Comparison of ENCODE assay signal across 1 cellular context in genomic region chr16:10339777-10340752, GRCh38.
A peak's percentile ranks its signal among the peaks of the same experiment; 100 is the strongest.
TF ChIP-seq lines count a peak whose summit lies in the region.

No MANE protein-coding gene starts in this region.

TF ChIP-seq in GM12878, 131 proteins besides CTCF, POLR2A, EP300 and RAD21:
- TF ChIP-seq RELB (IDR thresholded peaks at IDR 0.05; ENCODE audit: low read depth) (0 out of 2 replicates have a peak, but pooled peaks have one; percentile 18), RUNX3 (IDR thresholded peaks at IDR 0.05; ENCODE audit: low read length) (no peak), CBX5 (IDR thresholded peaks at IDR 0.05; ENCODE audit: low read depth) (peak; percentile 84), PRDM15 (CRISPR knock-in tag; IDR thresholded peaks at IDR 0.05) (no peak)
